In the genomic region with DNA sequence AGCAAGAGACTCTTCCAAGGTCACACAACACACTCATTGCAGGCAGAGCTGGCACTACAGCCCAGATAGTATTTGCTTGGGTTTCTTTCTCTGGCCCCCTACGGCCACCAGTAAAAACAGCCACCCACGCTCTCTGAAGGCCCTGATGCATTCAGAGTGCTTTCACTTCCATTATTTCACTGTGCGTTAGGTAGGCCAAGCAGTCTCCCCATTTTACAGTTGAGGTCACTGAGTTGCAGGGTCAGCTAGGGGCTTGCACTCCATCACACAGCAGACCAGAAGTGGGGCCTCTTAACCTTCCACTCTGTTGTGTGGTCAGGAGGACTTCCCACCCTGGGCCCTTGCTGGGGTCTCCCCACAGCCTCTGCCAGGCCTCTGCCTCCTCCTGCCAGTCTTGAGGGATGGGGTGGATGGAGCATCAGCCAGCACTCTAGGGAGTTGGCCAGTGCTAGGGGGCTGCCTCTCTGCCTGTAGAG, we compare ENCODE assay signal across 9 cellular contexts. TPM values are rescaled to one million over a fixed set of nuclear protein-coding genes. Genes with fewer than 3 reads are reported as not detected.
DNase-seq lines count a peak whose midpoint lies in the region; ATAC-seq and TF ChIP-seq lines count a peak whose summit lies in the region.
"Had no signal": no experiment of that assay in that cellular context is flagged by ENCODE, and none has a peak within 500 bp of the region (broad histone marks: within the 10 kb centered on the region; RNA-seq: fewer than 3 reads in every experiment).

No MANE protein-coding gene starts in this region.

- peak; percentile 40 for TF ChIP-seq POLR2A in GM19099 (IDR thresholded peaks at IDR 0.05; ENCODE audit: extremely low read depth, insufficient read length, low read depth)

- no peak overlapping the region for H2AFZ ChIP-seq in neural progenitor cell (replicated peaks)

- no peak for TF ChIP-seq CTCF in WERI-Rb-1 (IDR thresholded peaks at IDR 0.05; ENCODE audit: low read depth, low read length)
- TF ChIP-seq CTCF in neural progenitor cell (IDR thresholded peaks at IDR 0.05): no peak

- no peaks in the 10 kb centered on the region for H3K27me3 Mint-ChIP-seq in CD8-positive, alpha-beta memory T cell
- H3K27me3 Mint-ChIP-seq in neural progenitor cell (ENCODE audit: insufficient read depth, low read depth): peaks cover 55% of the 10 kb centered on the region

- H3K4me3 Mint-ChIP-seq in CD8-positive, alpha-beta memory T cell: peak overlapping the region; percentile 96 to 100 (median 99)
- H3K4me3 Mint-ChIP-seq in neural progenitor cell: no peak overlapping the region

- no peaks in the 10 kb centered on the region for H3F3A ChIP-seq in neural progenitor cell (ENCODE audit: low read depth)

- H3K4me1 Mint-ChIP-seq in CD8-positive, alpha-beta memory T cell: peaks cover 58 to 74% (median 62%) of the 10 kb centered on the region in 3 donors
- H3K4me1 Mint-ChIP-seq in neural progenitor cell: peaks cover 9% of the 10 kb centered on the region

- no peaks in the 10 kb centered on the region for H3K9me3 ChIP-seq in CD8-positive, alpha-beta memory T cell (ENCODE audit: low read length)
- H3K9me3 ChIP-seq in effector memory CD4-positive, alpha-beta T cell (ENCODE audit: control insufficient read depth, low read length): no peaks in the 10 kb centered on the region
- no peaks in the 10 kb centered on the region for H3K9me3 ChIP-seq in WERI-Rb-1 (ENCODE audit: severe bottlenecking)
- no peaks in the 10 kb centered on the region for H3K9me3 ChIP-seq in neural progenitor cell (ENCODE audit: low read depth)

- peak overlapping the region; percentile 82 for H3K27ac ChIP-seq in CD8-positive, alpha-beta memory T cell (ENCODE audit: low read depth, low read length)
- H3K27ac ChIP-seq in effector memory CD4-positive, alpha-beta T cell (ENCODE audit: insufficient read depth, low read length, poor library complexity, severe bottlenecking): peak overlapping the region; percentile 60
- H3K27ac ChIP-seq in WERI-Rb-1 (no peak overlapping the region), neural progenitor cell (no peak overlapping the region)

- peaks cover 29% of the 10 kb centered on the region for H3K4me1 ChIP-seq in CD8-positive, alpha-beta memory T cell (ENCODE audit: insufficient read depth, low read length)
- peaks cover 10% of the 10 kb centered on the region for H3K4me1 ChIP-seq in effector memory CD4-positive, alpha-beta T cell (ENCODE audit: control insufficient read depth, insufficient read depth, low read length, poor library complexity, severe bottlenecking)
- H3K4me1 ChIP-seq in neural progenitor cell: peaks cover 5% of the 10 kb centered on the region

- H4K20me1 ChIP-seq in neural progenitor cell (ENCODE audit: low read depth): peaks cover 12% of the 10 kb centered on the region

- peak overlapping the region; percentile 72 for H3K4me3 ChIP-seq in CD8-positive, alpha-beta memory T cell (ENCODE audit: low read length)
- peak overlapping the region; percentile 60 for H3K4me3 ChIP-seq in effector memory CD4-positive, alpha-beta T cell (ENCODE audit: insufficient read depth, low read depth, low read length, poor library complexity, severe bottlenecking)
- H3K4me3 ChIP-seq in WERI-Rb-1 (ENCODE audit: low read depth, low read length) (no peak overlapping the region), neural progenitor cell (no peak overlapping the region)

- no peak overlapping the region for H3K4me2 ChIP-seq in neural progenitor cell

- no peaks in the 10 kb centered on the region for H3K27me3 ChIP-seq in CD8-positive, alpha-beta memory T cell (ENCODE audit: insufficient read depth, low read length, poor library complexity, severe bottlenecking)
- no peaks in the 10 kb centered on the region for H3K27me3 ChIP-seq in effector memory CD4-positive, alpha-beta T cell (replicated peaks; ENCODE audit: control insufficient read depth, insufficient read depth, low read length, poor library complexity, severe bottlenecking)
- H3K27me3 ChIP-seq in WERI-Rb-1 (ENCODE audit: insufficient read depth, low read depth, severe bottlenecking) (peaks cover 12% of the 10 kb centered on the region), neural progenitor cell (peaks cover 70% of the 10 kb centered on the region)

- no peak overlapping the region for H3K9ac ChIP-seq in neural progenitor cell

- H3K79me2 ChIP-seq in neural progenitor cell (ENCODE audit: low read depth): no peaks in the 10 kb centered on the region

- H3K9me3 Mint-ChIP-seq in CD8-positive, alpha-beta memory T cell: peaks cover 0 to 2% (median 0%) of the 10 kb centered on the region in 5 donors
- H3K9me3 Mint-ChIP-seq in neural progenitor cell: peaks cover 3% of the 10 kb centered on the region

- no peaks in the 10 kb centered on the region for H3K36me3 ChIP-seq in CD8-positive, alpha-beta memory T cell (ENCODE audit: insufficient read depth, low read length)
- H3K36me3 ChIP-seq in effector memory CD4-positive, alpha-beta T cell (ENCODE audit: control insufficient read depth, insufficient read depth, low read length): no peaks in the 10 kb centered on the region
- H3K36me3 ChIP-seq in WERI-Rb-1 (no peaks in the 10 kb centered on the region), neural progenitor cell (no peaks in the 10 kb centered on the region)

- CTCF ChIA-PET in CD8-positive, alpha-beta memory T cell (lab: Charles Lee): interaction anchor here (0.7 to 1.8 kb wide), 8 partner anchors 18 to 119 kb away, joined by 3 to 8 read pairs (median 4); no protein-coding TSS in a partner anchor

- peak overlapping the region; percentile 92 to 99 (median 99) for H3K27ac Mint-ChIP-seq in CD8-positive, alpha-beta memory T cell
- H3K27ac Mint-ChIP-seq in neural progenitor cell: no peak overlapping the region

- ATAC-seq in HG03432 (IDR thresholded peaks at IDR 0.05; ENCODE audit: unreplicated experiment) (peak; percentile 49), HG02763 (IDR thresholded peaks at IDR 0.05; ENCODE audit: unreplicated experiment) (no peak)

- no peak for DNase-seq in CD8-positive, alpha-beta memory T cell
- no peak for DNase-seq in effector memory CD4-positive, alpha-beta T cell
- DNase-seq in WERI-Rb-1: no peak
- DNase-seq in OCI-M2 (lab: John Stamatoyannopoulos, UW; ENCODE audit: unreplicated experiment): no peak
- no peak for DNase-seq in neural progenitor cell (ENCODE audit: low spot score)

- H3K36me3 Mint-ChIP-seq in CD8-positive, alpha-beta memory T cell: peaks cover 0 to 19% (median 5%) of the 10 kb centered on the region in 3 donors
- H3K36me3 Mint-ChIP-seq in neural progenitor cell: no peaks in the 10 kb centered on the region

- POLR2A ChIA-PET in CD8-positive, alpha-beta memory T cell (lab: Charles Lee): interaction anchor here (0.6 to 2.2 kb wide), 4 partner anchors 26 to 86 kb away, joined by 3 to 12 read pairs (median 6); partner anchors contain the start of gene KPNB1

RNA-seq across cellular contexts. Expression of gene TBX21, which starts 2.5 kb away (rescaled TPM):
- 10 to 100 TPM; 37.8 to 39.8 TPM for total RNA-seq in CD8-positive, alpha-beta memory T cell
- 59.6 TPM for polyA plus RNA-seq in CD8-positive, alpha-beta memory T cell
- 0.12 TPM in 1 of 2 replicates, not detected in the other for total RNA-seq in neural progenitor cell (ENCODE audit: low replicate concordance)
- total RNA-seq: HT1080 had no signal

RNA-seq across cellular contexts. Expression of gene TBKBP1, which starts 41.6 kb away (rescaled TPM):
- total RNA-seq in CD8-positive, alpha-beta memory T cell: 1 to 10 TPM; 6.6 to 6.7 TPM
- polyA plus RNA-seq in CD8-positive, alpha-beta memory T cell: 1.8 TPM
- total RNA-seq in neural progenitor cell (ENCODE audit: low replicate concordance): 3.0 and 21.6 TPM in 2 replicates

Comparison
In these comparisons a context has a peak if more than half of its experiments do, and no peak if none do; other contexts are left out.
1. H3K27ac ChIP-seq: peak in CD8-positive, alpha-beta memory T cell (single experiment) and effector memory CD4-positive, alpha-beta T cell (single experiment); none in WERI-Rb-1 (single experiment) and neural progenitor cell (single experiment).
2. H3K4me3 ChIP-seq: peak in CD8-positive, alpha-beta memory T cell (single experiment) and effector memory CD4-positive, alpha-beta T cell (single experiment); none in WERI-Rb-1 (single experiment) and neural progenitor cell (single experiment).
3. RNA of gene TBX21, which starts 2.5 kb away (total RNA-seq): 37.8 to 39.8 TPM in CD8-positive, alpha-beta memory T cell; 0.12 TPM in neural progenitor cell; every median in the first group is over 10 times any median in the second.